8 cellular contexts compared by ENCODE assay signal in the genomic region with DNA sequence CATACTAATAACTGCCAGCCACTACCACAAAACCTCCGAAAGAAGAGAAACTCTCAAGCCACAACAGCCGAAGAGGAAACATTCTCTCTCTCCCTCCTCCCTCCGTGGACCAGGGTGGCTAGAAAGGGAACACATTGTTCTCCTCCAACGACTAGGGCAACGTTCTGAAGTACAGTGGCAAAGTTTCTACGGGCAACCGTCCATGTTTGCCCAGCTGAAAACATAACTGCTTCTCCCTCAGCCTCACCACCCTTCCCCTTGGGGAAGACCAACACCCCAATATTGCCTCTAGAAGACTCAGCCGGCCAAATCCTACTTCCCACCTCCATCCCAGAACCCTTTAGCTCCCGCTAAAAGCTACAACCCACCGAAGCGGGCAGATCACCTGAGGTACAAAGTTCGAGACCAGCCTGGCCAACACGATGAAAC. TPM values are rescaled to one million over a fixed set of nuclear protein-coding genes. Genes with fewer than 3 reads are reported as not detected.
A peak's percentile ranks its signal among the peaks of the same experiment; 100 is the strongest.
DNase-seq lines count a peak whose midpoint lies in the region; ATAC-seq and TF ChIP-seq lines count a peak whose summit lies in the region.

No MANE protein-coding gene starts in this region.

- peaks cover 56% of the 10 kb centered on the region for H3K36me3 ChIP-seq in endodermal cell (ENCODE audit: control insufficient read depth, insufficient read depth, low read length)

- H3K27me3 Mint-ChIP-seq in T-helper 1 cell treated with Interleukin-12 subunit alpha and Interleukin-12 subunit beta and Interleukin-4 antibody, amounts not matched to agents 30 μg/mL and 1 μg/mL, for 36 hours (ENCODE audit: low read depth): no peaks in the 10 kb centered on the region
- H3K27me3 Mint-ChIP-seq in endodermal cell (ENCODE audit: insufficient read depth) (no peaks in the 10 kb centered on the region), nephron (ENCODE audit: low read depth) (peaks cover 3% of the 10 kb centered on the region)

- H3K27me3 ChIP-seq in endodermal cell (ENCODE audit: control insufficient read depth, insufficient read depth, low read length, poor library complexity, severe bottlenecking): no peaks in the 10 kb centered on the region

- no peak for ATAC-seq in GM18907 (IDR thresholded peaks at IDR 0.05; ENCODE audit: unreplicated experiment)
- ATAC-seq in HG02610 (IDR thresholded peaks at IDR 0.05; ENCODE audit: unreplicated experiment): no peak

- WGBS in endodermal cell (ENCODE audit: insufficient coverage in 1 of 2, insufficient read length in 1 of 2), 2 experiments: 0 to 6% methylated on average over 7 to 13 of the region's 13 CpGs

- DNase-seq in T-helper 1 cell (no peak), RPMI8226 (peak; percentile 17), endodermal cell (no peak), NCI-H2107 treated with DMSO at 0.1 percent for 48 hours (lab: John Stamatoyannopoulos, UW; ENCODE audit: unreplicated experiment) (no peak)

- H3K9ac ChIP-seq in endodermal cell (ENCODE audit: extremely low read depth, low read length, poor library complexity, severe bottlenecking): peak overlapping the region; percentile 94

- peak overlapping the region; percentile 91 for H3K4me3 Mint-ChIP-seq in T-helper 1 cell treated with Interleukin-12 subunit alpha and Interleukin-12 subunit beta and Interleukin-4 antibody, amounts not matched to agents 30 μg/mL and 1 μg/mL, for 36 hours
- H3K4me3 Mint-ChIP-seq in endodermal cell (peak overlapping the region; percentile 100), nephron (peak overlapping the region; percentile 98 to 100 (median 100))

- peaks cover 46% of the 10 kb centered on the region for H3K4me1 Mint-ChIP-seq in T-helper 1 cell treated with Interleukin-12 subunit alpha and Interleukin-12 subunit beta and Interleukin-4 antibody, amounts not matched to agents 30 μg/mL and 1 μg/mL, for 36 hours (ENCODE audit: low read depth)
- H3K4me1 Mint-ChIP-seq in endodermal cell (peaks cover 53% of the 10 kb centered on the region), nephron (peaks cover 51% of the 10 kb centered on the region)

- peak overlapping the region; percentile 97 for H3K4me3 ChIP-seq in endodermal cell (ENCODE audit: low read length)

- H3K4me1 ChIP-seq in endodermal cell (ENCODE audit: control insufficient read depth, insufficient read depth, low read length): peaks cover 7% of the 10 kb centered on the region

- peaks cover 59% of the 10 kb centered on the region for H3K36me3 Mint-ChIP-seq in T-helper 1 cell treated with Interleukin-12 subunit alpha and Interleukin-12 subunit beta and Interleukin-4 antibody, amounts not matched to agents 30 μg/mL and 1 μg/mL, for 36 hours (ENCODE audit: low read depth)
- peaks cover 61% of the 10 kb centered on the region for H3K36me3 Mint-ChIP-seq in endodermal cell (ENCODE audit: low read depth)
- peaks cover 53% of the 10 kb centered on the region for H3K36me3 Mint-ChIP-seq in nephron (ENCODE audit: low read depth)

- H3K9me3 Mint-ChIP-seq in T-helper 1 cell treated with Interleukin-12 subunit alpha and Interleukin-12 subunit beta and Interleukin-4 antibody, amounts not matched to agents 30 μg/mL and 1 μg/mL, for 36 hours: no peaks in the 10 kb centered on the region
- H3K9me3 Mint-ChIP-seq in endodermal cell: no peaks in the 10 kb centered on the region
- no peaks in the 10 kb centered on the region for H3K9me3 Mint-ChIP-seq in nephron

- no peaks in the 10 kb centered on the region for H3K9me3 ChIP-seq in endodermal cell (ENCODE audit: control insufficient read depth, low read length)

- peak overlapping the region; percentile 83 for H3K27ac Mint-ChIP-seq in T-helper 1 cell treated with Interleukin-12 subunit alpha and Interleukin-12 subunit beta and Interleukin-4 antibody, amounts not matched to agents 30 μg/mL and 1 μg/mL, for 36 hours
- H3K27ac Mint-ChIP-seq in endodermal cell (peak overlapping the region; percentile 95), nephron (peak overlapping the region; percentile 92 to 98 (median 97))

- no peak overlapping the region for H3K27ac ChIP-seq in endodermal cell (ENCODE audit: low read depth, low read length)

- TF ChIP-seq CTCF in endodermal cell (conservative IDR thresholded peaks at IDR 0.05) (no peak), nephron (IDR thresholded peaks at IDR 0.05; ENCODE audit: unreplicated experiment in 3 of 3) (no peak)

RNA-seq across cellular contexts. Expression of a gene that starts 2.0 kb away (rescaled TPM):
- 100 to 1,000 TPM; 529 to 553 TPM for total RNA-seq in endodermal cell
- polyA plus RNA-seq in endodermal cell (2013, experiment 1 of 2): 291 TPM
- 248 TPM for polyA plus RNA-seq in endodermal cell (2013, experiment 2 of 2)

RNA-seq across cellular contexts. Expression of a gene that starts 10.8 kb away (rescaled TPM):
- total RNA-seq in endodermal cell: not detected
- polyA plus RNA-seq in endodermal cell (2013, experiment 1 of 2): not detected
- polyA plus RNA-seq in endodermal cell (2013, experiment 2 of 2): not detected
